10 cellular contexts compared by ENCODE assay signal in genomic region chr18:21167641-21168372, GRCh38. TPM values are rescaled to one million over a fixed set of nuclear protein-coding genes. Genes with fewer than 3 reads are reported as not detected.
A peak's percentile ranks its signal among the peaks of the same experiment; 100 is the strongest.
DNase-seq lines count a peak whose midpoint lies in the region; ATAC-seq and TF ChIP-seq lines count a peak whose summit lies in the region.
"Had no signal": no experiment of that assay in that cellular context is flagged by ENCODE, and none has a peak within 500 bp of the region (broad histone marks: within the 10 kb centered on the region; RNA-seq: fewer than 3 reads in every experiment).

No MANE protein-coding gene starts in this region.

- no CpG with 5 or more reads among the region's 1 CpG for WGBS in iPS DF 6.9 (ENCODE audit: insufficient coverage, insufficient read length)

- peak overlapping the region; percentile 14; the same call in 1 of the 2 replicates for H3K4me2 ChIP-seq in OCI-LY1 (ENCODE audit: low read length)

- H3K4me3 ChIP-seq in breast epithelium, result no peak overlapping the region
- no peak overlapping the region for H3K4me3 ChIP-seq in OCI-LY1 (ENCODE audit: low read depth, low read length, poor library complexity, severe bottlenecking)
- H3K4me3 ChIP-seq in iPS DF 6.9 (ENCODE audit: low read length), result no peak overlapping the region
- no peak overlapping the region for H3K4me3 ChIP-seq in MG63
- H3K4me3 ChIP-seq: right atrium auricular region had no signal

- DNase-seq in MCF 10A (ENCODE audit: unreplicated experiment) (peak; percentile 21), breast epithelium (ENCODE audit: low spot score in 2 of 2) (no peak), iPS DF 6.9 (ENCODE audit: low read depth, low spot score) (peak; percentile 75), MG63 (no peak)
- no peak for DNase-seq in stimulated activated CD4-positive, alpha-beta T cell treated with anti-CD3 and anti-CD28 coated beads, Interleukin-1b, Interleukin-23, amount 100 ng/mL, for 48 hours

- H3F3A ChIP-seq in OCI-LY1 (ENCODE audit: insufficient read depth, low read length), result no peaks in the 10 kb centered on the region

- BruUV-seq in MCF 10A (replicated peaks; lab: Mats Ljungman, UMichigan), result no TSS peak

- POLR2A ChIA-PET in MCF 10A (lab: Yijun Ruan, JAX), result interaction anchor here (0.6 to 1.4 kb wide), 5 partner anchors 10 to 59 kb away, joined by 3 to 5 read pairs (median 4); no protein-coding TSS in a partner anchor

- H3K27ac Mint-ChIP-seq in MCF 10A (ENCODE audit: low read depth, unreplicated experiment), result no peak overlapping the region
- H3K27ac Mint-ChIP-seq: dendritic cell treated with granulocyte-macrophage colony-stimulating factor and Interleukin-4, amounts not matched to agents 40 ng/mL and 50 ng/mL, for 4 days had no signal

- CTCF ChIA-PET in MCF 10A (lab: Yijun Ruan, JAX), result interaction anchor here (0.6 to 1.1 kb wide), 3 partner anchors 12 to 56 kb away, joined by 3 to 4 read pairs (median 4); no protein-coding TSS in a partner anchor

- H3K9me3 ChIP-seq in breast epithelium, result no peaks in the 10 kb centered on the region
- H3K9me3 ChIP-seq in OCI-LY1 (ENCODE audit: low read length), result no peaks in the 10 kb centered on the region
- no peaks in the 10 kb centered on the region for H3K9me3 ChIP-seq in iPS DF 6.9 (ENCODE audit: control insufficient read depth, insufficient read depth, low read length)
- H3K9me3 ChIP-seq in MG63, result no peaks in the 10 kb centered on the region
- H3K9me3 ChIP-seq: right atrium auricular region had no signal

- no peak overlapping the region for H3K4me3 Mint-ChIP-seq in MCF 10A (ENCODE audit: unreplicated experiment)
- H3K4me3 Mint-ChIP-seq: dendritic cell treated with granulocyte-macrophage colony-stimulating factor and Interleukin-4, amounts not matched to agents 40 ng/mL and 50 ng/mL, for 4 days had no signal

- TF ChIP-seq CTCF in MCF 10A (IDR thresholded peaks at IDR 0.05; ENCODE audit: unreplicated experiment) (no peak), breast epithelium (IDR thresholded peaks at IDR 0.05) (no peak), OCI-LY1 (IDR thresholded peaks at IDR 0.05; ENCODE audit: low read length) (no peak)

- no peaks in the 10 kb centered on the region for H3K27me3 Mint-ChIP-seq in MCF 10A (ENCODE audit: insufficient read depth, unreplicated experiment)
- H3K27me3 Mint-ChIP-seq: dendritic cell treated with granulocyte-macrophage colony-stimulating factor and Interleukin-4, amounts not matched to agents 40 ng/mL and 50 ng/mL, for 4 days had no signal

- H4K20me1 ChIP-seq in OCI-LY1 (ENCODE audit: insufficient read depth, low read length), result no peaks in the 10 kb centered on the region

- H3K9me3 Mint-ChIP-seq in MCF 10A (ENCODE audit: unreplicated experiment), result no peaks in the 10 kb centered on the region
- H3K9me3 Mint-ChIP-seq: dendritic cell treated with granulocyte-macrophage colony-stimulating factor and Interleukin-4, amounts not matched to agents 40 ng/mL and 50 ng/mL, for 4 days had no signal

- H3K4me1 ChIP-seq in breast epithelium (no peaks in the 10 kb centered on the region), OCI-LY1 (ENCODE audit: insufficient read depth, low read length, severe bottlenecking) (peaks cover 48% of the 10 kb centered on the region), iPS DF 6.9 (ENCODE audit: control insufficient read depth, insufficient read depth, low read length) (no peaks in the 10 kb centered on the region)
- H3K4me1 ChIP-seq: right atrium auricular region had no signal

- intact Hi-C loops in MCF 10A (cut with micrococcal nuclease) (no loop called here), breast epithelium (cut with DNase I; ENCODE audit: low total_unique reads) (no loop called here)

- no peaks in the 10 kb centered on the region for H3K36me3 Mint-ChIP-seq in MCF 10A (ENCODE audit: insufficient read depth, unreplicated experiment)

- H3K9me2 ChIP-seq in OCI-LY1 (ENCODE audit: low read depth, low read length), result no peaks in the 10 kb centered on the region

- no peaks in the 10 kb centered on the region for H3K79me2 ChIP-seq in OCI-LY1 (ENCODE audit: insufficient read depth, low read length)

- ATAC-seq in HG02981 (IDR thresholded peaks at IDR 0.05; ENCODE audit: unreplicated experiment) (no peak), GM21619 (IDR thresholded peaks at IDR 0.05; ENCODE audit: unreplicated experiment) (no peak)

- H3K27me3 ChIP-seq in breast epithelium (no peaks in the 10 kb centered on the region), OCI-LY1 (ENCODE audit: insufficient read depth, low read length) (no peaks in the 10 kb centered on the region), iPS DF 6.9 (ENCODE audit: control insufficient read depth, insufficient read depth, low read length) (no peaks in the 10 kb centered on the region), MG63 (no peaks in the 10 kb centered on the region)
- H3K27me3 ChIP-seq: right atrium auricular region had no signal

- H3K36me3 ChIP-seq in breast epithelium (no peaks in the 10 kb centered on the region), OCI-LY1 (ENCODE audit: insufficient read depth, low read length) (no peaks in the 10 kb centered on the region), iPS DF 6.9 (ENCODE audit: control insufficient read depth, insufficient read depth, low read length) (no peaks in the 10 kb centered on the region), MG63 (no peaks in the 10 kb centered on the region)
- H3K36me3 ChIP-seq: right atrium auricular region had no signal

- no peak overlapping the region for H3K9ac ChIP-seq in OCI-LY1 (ENCODE audit: low read length)

- peaks cover 15% of the 10 kb centered on the region for H3K4me1 Mint-ChIP-seq in MCF 10A (ENCODE audit: insufficient read depth, unreplicated experiment)

- H3K27ac ChIP-seq in breast epithelium (no peak overlapping the region), OCI-LY1 (ENCODE audit: low read depth, low read length, poor library complexity, severe bottlenecking) (peak overlapping the region; percentile 81), iPS DF 6.9 (ENCODE audit: low read length) (no peak overlapping the region)
- H3K27ac ChIP-seq: right atrium auricular region had no signal

- no peak for TF ChIP-seq POLR2A in breast epithelium (IDR thresholded peaks at IDR 0.05)

- no peak overlapping the region for H2AFZ ChIP-seq in OCI-LY1 (ENCODE audit: low read length)

RNA-seq across cellular contexts. Expression of gene ROCK1, which starts 56.2 kb away (rescaled TPM):
- total RNA-seq in MCF 10A (2022) (44.6 and 47.9 TPM in 2 replicates), breast epithelium (10 to 100 TPM; 79.3 to 99.2 (median 86.6) TPM)
- 12.4 and 16.4 TPM in 2 replicates for total RNA-seq in MG63 (2014; rRNA removed; shearing (Covaris generic); ENCODE audit: low replicate concordance)

Comparison
In these comparisons a context has a peak if more than half of its experiments do, and no peak if none do; other contexts are left out.
1. DNase-seq: peak in MCF 10A (single experiment) and iPS DF 6.9 (single experiment); none in breast epithelium (0 of 2), stimulated activated CD4-positive, alpha-beta T cell treated with anti-CD3 and anti-CD28 coated beads, Interleukin-1b, Interleukin-23, amount 100 ng/mL, for 48 hours (single experiment) and MG63 (single experiment).